Comparison of ENCODE assay signal across 3 cellular contexts in the genomic region with DNA sequence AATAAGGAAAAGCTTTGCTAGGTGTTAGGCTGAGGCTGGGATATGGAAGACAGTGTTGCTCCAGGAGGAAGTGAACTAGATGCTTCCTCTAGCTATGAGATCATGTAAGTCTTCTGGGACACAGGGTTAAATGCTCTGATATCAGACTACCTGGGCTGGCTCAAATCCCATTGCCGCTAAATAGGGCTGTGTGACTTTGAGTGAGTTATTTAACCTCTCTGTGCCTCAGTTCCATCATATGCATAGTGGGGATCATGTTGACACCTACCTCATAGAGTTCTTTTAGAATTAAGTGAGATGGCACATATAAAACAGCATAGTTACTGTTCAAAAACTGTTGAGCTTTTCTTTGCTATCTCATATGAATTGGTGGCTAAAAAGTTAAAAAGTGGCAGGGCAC.
TF ChIP-seq lines count a peak whose summit lies in the region.

No MANE protein-coding gene starts in this region.

TF ChIP-seq in HCT116, 20 proteins besides CTCF, POLR2A, EP300 and RAD21:
- no peak for TF ChIP-seq ZNF274 (IDR thresholded peaks at IDR 0.05; ENCODE audit: low read depth, low read length)
- TF ChIP-seq TCF7L2 (IDR thresholded peaks at IDR 0.05; ENCODE audit: borderline replicate concordance, extremely low read depth, insufficient read depth, insufficient read length), result no peak
- TF ChIP-seq FOSL1 (IDR thresholded peaks at IDR 0.05; ENCODE audit: low read depth), result no peak
- TF ChIP-seq CEBPB (IDR thresholded peaks at IDR 0.05; ENCODE audit: low read depth), result no peak
- no peak for TF ChIP-seq EZH2phosphoT487 (IDR thresholded peaks at IDR 0.05; ENCODE audit: borderline replicate concordance)
- no peak for TF ChIP-seq YY1 (IDR thresholded peaks at IDR 0.05; ENCODE audit: extremely low read depth, insufficient replicate concordance, low read depth, low read length)
- no peak for TF ChIP-seq CBX3 (IDR thresholded peaks at IDR 0.05; ENCODE audit: low read depth)
- no peak for TF ChIP-seq SIN3A (IDR thresholded peaks at IDR 0.05; ENCODE audit: low read depth)
- TF ChIP-seq, protein P1, sequence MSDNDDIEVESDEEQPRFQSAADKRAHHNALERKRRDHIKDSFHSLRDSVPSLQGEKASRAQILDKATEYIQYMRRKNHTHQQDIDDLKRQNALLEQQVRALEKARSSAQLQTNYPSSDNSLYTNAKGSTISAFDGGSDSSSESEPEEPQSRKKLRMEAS (IDR thresholded peaks at IDR 0.05), result no peak
- no peak for TF ChIP-seq POLR2AphosphoS5 (IDR thresholded peaks at IDR 0.05; ENCODE audit: low read depth, low read length)
- no peak for TF ChIP-seq ELF1 (IDR thresholded peaks at IDR 0.05; ENCODE audit: borderline replicate concordance, low read depth)
- no peak for TF ChIP-seq SP1 (IDR thresholded peaks at IDR 0.05; ENCODE audit: low read depth)
- TF ChIP-seq, protein P2, sequence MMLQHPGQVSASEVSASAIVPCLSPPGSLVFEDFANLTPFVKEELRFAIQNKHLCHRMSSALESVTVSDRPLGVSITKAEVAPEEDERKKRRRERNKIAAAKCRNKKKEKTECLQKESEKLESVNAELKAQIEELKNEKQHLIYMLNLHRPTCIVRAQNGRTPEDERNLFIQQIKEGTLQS (IDR thresholded peaks at IDR 0.05), result no peak
- TF ChIP-seq, protein P3, sequence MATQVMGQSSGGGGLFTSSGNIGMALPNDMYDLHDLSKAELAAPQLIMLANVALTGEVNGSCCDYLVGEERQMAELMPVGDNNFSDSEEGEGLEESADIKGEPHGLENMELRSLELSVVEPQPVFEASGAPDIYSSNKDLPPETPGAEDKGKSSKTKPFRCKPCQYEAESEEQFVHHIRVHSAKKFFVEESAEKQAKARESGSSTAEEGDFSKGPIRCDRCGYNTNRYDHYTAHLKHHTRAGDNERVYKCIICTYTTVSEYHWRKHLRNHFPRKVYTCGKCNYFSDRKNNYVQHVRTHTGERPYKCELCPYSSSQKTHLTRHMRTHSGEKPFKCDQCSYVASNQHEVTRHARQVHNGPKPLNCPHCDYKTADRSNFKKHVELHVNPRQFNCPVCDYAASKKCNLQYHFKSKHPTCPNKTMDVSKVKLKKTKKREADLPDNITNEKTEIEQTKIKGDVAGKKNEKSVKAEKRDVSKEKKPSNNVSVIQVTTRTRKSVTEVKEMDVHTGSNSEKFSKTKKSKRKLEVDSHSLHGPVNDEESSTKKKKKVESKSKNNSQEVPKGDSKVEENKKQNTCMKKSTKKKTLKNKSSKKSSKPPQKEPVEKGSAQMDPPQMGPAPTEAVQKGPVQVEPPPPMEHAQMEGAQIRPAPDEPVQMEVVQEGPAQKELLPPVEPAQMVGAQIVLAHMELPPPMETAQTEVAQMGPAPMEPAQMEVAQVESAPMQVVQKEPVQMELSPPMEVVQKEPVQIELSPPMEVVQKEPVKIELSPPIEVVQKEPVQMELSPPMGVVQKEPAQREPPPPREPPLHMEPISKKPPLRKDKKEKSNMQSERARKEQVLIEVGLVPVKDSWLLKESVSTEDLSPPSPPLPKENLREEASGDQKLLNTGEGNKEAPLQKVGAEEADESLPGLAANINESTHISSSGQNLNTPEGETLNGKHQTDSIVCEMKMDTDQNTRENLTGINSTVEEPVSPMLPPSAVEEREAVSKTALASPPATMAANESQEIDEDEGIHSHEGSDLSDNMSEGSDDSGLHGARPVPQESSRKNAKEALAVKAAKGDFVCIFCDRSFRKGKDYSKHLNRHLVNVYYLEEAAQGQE (IDR thresholded peaks at IDR 0.05; ENCODE audit: low read depth), result no peak

TF ChIP-seq in K562, 482 proteins besides CTCF, POLR2A, EP300 and RAD21:
- peak; percentile 59; the same call in 1 of the 2 replicates for TF ChIP-seq BCOR (IDR thresholded peaks at IDR 0.05)
- no peak for TF ChIP-seq NBN (IDR thresholded peaks at IDR 0.05; ENCODE audit: low read depth)
- peak; percentile 73 for TF ChIP-seq RBM25 (IDR thresholded peaks at IDR 0.05; ENCODE audit: low read depth, low read length, severe bottlenecking)
- TF ChIP-seq, protein P2 (IDR thresholded peaks at IDR 0.05), result 0 out of 2 replicates have a peak, but pooled peaks have one; percentile 8
- TF ChIP-seq, protein P2 (CRISPR knock-in tag; conservative IDR thresholded peaks at IDR 0.05), result no peak

TF ChIP-seq in WTC11, 78 proteins besides CTCF, POLR2A, EP300 and RAD21:
- no peak for TF ChIP-seq FOXJ3 (CRISPR knock-in tag; IDR thresholded peaks at IDR 0.05; ENCODE audit: borderline replicate concordance)
- TF ChIP-seq, protein P4, sequence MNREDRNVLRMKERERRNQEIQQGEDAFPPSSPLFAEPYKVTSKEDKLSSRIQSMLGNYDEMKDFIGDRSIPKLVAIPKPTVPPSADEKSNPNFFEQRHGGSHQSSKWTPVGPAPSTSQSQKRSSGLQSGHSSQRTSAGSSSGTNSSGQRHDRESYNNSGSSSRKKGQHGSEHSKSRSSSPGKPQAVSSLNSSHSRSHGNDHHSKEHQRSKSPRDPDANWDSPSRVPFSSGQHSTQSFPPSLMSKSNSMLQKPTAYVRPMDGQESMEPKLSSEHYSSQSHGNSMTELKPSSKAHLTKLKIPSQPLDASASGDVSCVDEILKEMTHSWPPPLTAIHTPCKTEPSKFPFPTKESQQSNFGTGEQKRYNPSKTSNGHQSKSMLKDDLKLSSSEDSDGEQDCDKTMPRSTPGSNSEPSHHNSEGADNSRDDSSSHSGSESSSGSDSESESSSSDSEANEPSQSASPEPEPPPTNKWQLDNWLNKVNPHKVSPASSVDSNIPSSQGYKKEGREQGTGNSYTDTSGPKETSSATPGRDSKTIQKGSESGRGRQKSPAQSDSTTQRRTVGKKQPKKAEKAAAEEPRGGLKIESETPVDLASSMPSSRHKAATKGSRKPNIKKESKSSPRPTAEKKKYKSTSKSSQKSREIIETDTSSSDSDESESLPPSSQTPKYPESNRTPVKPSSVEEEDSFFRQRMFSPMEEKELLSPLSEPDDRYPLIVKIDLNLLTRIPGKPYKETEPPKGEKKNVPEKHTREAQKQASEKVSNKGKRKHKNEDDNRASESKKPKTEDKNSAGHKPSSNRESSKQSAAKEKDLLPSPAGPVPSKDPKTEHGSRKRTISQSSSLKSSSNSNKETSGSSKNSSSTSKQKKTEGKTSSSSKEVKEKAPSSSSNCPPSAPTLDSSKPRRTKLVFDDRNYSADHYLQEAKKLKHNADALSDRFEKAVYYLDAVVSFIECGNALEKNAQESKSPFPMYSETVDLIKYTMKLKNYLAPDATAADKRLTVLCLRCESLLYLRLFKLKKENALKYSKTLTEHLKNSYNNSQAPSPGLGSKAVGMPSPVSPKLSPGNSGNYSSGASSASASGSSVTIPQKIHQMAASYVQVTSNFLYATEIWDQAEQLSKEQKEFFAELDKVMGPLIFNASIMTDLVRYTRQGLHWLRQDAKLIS (CRISPR knock-in tag; IDR thresholded peaks at IDR 0.05; ENCODE audit: borderline replicate concordance), result no peak
- TF ChIP-seq ZBTB21 (CRISPR knock-in tag; IDR thresholded peaks at IDR 0.05; ENCODE audit: borderline replicate concordance), result no peak
- no peak for TF ChIP-seq NFYB (CRISPR knock-in tag; conservative IDR thresholded peaks at IDR 0.05; ENCODE audit: low read depth)
- TF ChIP-seq, protein P5, sequence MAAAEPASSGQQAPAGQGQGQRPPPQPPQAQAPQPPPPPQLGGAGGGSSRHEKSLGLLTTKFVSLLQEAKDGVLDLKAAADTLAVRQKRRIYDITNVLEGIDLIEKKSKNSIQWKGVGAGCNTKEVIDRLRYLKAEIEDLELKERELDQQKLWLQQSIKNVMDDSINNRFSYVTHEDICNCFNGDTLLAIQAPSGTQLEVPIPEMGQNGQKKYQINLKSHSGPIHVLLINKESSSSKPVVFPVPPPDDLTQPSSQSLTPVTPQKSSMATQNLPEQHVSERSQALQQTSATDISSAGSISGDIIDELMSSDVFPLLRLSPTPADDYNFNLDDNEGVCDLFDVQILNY (CRISPR knock-in tag; IDR thresholded peaks at IDR 0.05), result no peak
- no peak for TF ChIP-seq ETV6 (CRISPR knock-in tag; IDR thresholded peaks at IDR 0.05)
- no peak for TF ChIP-seq SOX15 (CRISPR knock-in tag; IDR thresholded peaks at IDR 0.05)
- no peak for TF ChIP-seq TEAD4 (CRISPR knock-in tag; IDR thresholded peaks at IDR 0.05)
- TF ChIP-seq, protein P6, sequence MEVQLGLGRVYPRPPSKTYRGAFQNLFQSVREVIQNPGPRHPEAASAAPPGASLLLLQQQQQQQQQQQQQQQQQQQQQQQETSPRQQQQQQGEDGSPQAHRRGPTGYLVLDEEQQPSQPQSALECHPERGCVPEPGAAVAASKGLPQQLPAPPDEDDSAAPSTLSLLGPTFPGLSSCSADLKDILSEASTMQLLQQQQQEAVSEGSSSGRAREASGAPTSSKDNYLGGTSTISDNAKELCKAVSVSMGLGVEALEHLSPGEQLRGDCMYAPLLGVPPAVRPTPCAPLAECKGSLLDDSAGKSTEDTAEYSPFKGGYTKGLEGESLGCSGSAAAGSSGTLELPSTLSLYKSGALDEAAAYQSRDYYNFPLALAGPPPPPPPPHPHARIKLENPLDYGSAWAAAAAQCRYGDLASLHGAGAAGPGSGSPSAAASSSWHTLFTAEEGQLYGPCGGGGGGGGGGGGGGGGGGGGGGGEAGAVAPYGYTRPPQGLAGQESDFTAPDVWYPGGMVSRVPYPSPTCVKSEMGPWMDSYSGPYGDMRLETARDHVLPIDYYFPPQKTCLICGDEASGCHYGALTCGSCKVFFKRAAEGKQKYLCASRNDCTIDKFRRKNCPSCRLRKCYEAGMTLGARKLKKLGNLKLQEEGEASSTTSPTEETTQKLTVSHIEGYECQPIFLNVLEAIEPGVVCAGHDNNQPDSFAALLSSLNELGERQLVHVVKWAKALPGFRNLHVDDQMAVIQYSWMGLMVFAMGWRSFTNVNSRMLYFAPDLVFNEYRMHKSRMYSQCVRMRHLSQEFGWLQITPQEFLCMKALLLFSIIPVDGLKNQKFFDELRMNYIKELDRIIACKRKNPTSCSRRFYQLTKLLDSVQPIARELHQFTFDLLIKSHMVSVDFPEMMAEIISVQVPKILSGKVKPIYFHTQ (CRISPR knock-in tag; IDR thresholded peaks at IDR 0.05), result no peak
